In the genomic region with DNA sequence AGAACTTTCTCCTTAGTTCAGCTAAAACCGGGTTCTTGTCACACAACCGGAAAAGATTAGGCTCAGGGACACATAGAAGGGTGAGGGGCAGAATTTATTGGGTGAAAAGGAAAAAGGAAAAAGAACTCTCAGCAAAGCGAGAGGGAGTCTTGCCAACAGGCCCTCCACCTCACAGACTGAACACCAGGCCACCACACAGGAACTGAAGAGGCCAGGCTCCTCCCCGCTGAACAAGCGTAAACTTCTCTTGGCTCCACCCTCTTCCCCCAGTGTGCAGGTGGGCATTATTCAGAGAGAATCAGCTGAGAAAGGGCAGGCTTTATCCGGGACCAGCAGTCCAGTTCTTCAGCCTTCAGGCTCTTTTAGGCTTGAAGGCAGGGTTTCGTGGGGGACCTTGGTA, we compare ENCODE assay signal across 8 cellular contexts.
DNase-seq lines count a peak whose midpoint lies in the region; ATAC-seq and TF ChIP-seq lines count a peak whose summit lies in the region.

No MANE protein-coding gene starts in this region.

- H3K27ac ChIP-seq in DOHH2 (ENCODE audit: low read depth, low read length) = peak overlapping the region; percentile 97

- H3F3A ChIP-seq in DOHH2 (ENCODE audit: control insufficient read depth, insufficient read depth) = peaks cover 40% of the 10 kb centered on the region

- H3K4me3 Mint-ChIP-seq in activated T-cell treated with anti-CD3 and anti-CD28 coated beads, Interleukin-2, amount 50 U/mL, for 24 hours = peak overlapping the region; percentile 57

- no peaks in the 10 kb centered on the region for H3K9me3 Mint-ChIP-seq in activated T-cell treated with anti-CD3 and anti-CD28 coated beads, Interleukin-2, amount 50 U/mL, for 24 hours

- H3K36me3 Mint-ChIP-seq in activated T-cell treated with anti-CD3 and anti-CD28 coated beads, Interleukin-2, amount 50 U/mL, for 24 hours (ENCODE audit: low read depth) = peaks cover 3% of the 10 kb centered on the region

- DNase-seq in GM20000 (ENCODE audit: low spot score) = peak; percentile 42
- DNase-seq in activated T-cell treated with anti-CD3 and anti-CD28 coated beads, Interleukin-2, amount 50 U/mL, for 24 hours = peak; percentile 51
- DNase-seq in stimulated activated CD4-positive, alpha-beta T cell treated with anti-CD3 and anti-CD28 coated beads, Interleukin-1b, Interleukin-23, amount 100 ng/mL, for 4 hours (ENCODE audit: low read depth in 2 of 2) = peak; percentile 7 to 15
- DNase-seq in G401 (ENCODE audit: low spot score) = no peak
- DNase-seq in SW 1271 (lab: John Stamatoyannopoulos, UW) = no peak
- no peak for DNase-seq in foreskin fibroblast

- H3K9me3 ChIP-seq in DOHH2 (ENCODE audit: control insufficient read depth, insufficient read depth, low read length) = no peaks in the 10 kb centered on the region

- H3K79me2 ChIP-seq in DOHH2 (ENCODE audit: control insufficient read depth, low read length) = peaks cover 51% of the 10 kb centered on the region

- peak overlapping the region; percentile 63 for H3K4me3 ChIP-seq in DOHH2 (ENCODE audit: low read length)
- no peak overlapping the region for H3K4me3 ChIP-seq in foreskin fibroblast (ENCODE audit: low read depth in 1 of 2, low read length in 2 of 2)

- H3K4me1 ChIP-seq in DOHH2 (ENCODE audit: control insufficient read depth, low read length) = peaks cover 77% of the 10 kb centered on the region

- H3K27me3 ChIP-seq in DOHH2 (ENCODE audit: control insufficient read depth, low read length) = no peaks in the 10 kb centered on the region

- in situ Hi-C loops in G401 (cut with HindIII; ENCODE audit: low sequenced_read_pairs) = no loop called here

- H3K4me2 ChIP-seq in DOHH2 (ENCODE audit: low read length) = peak overlapping the region; percentile 77

- TF ChIP-seq CTCF in DOHH2 (IDR thresholded peaks at IDR 0.05; ENCODE audit: low read depth, low read length, poor library complexity, severe bottlenecking) = no peak
- TF ChIP-seq CTCF in GM20000 (IDR thresholded peaks at IDR 0.05; ENCODE audit: extremely low read depth, missing control alignments) = no peak
- no peak for TF ChIP-seq CTCF in foreskin fibroblast (IDR thresholded peaks at IDR 0.05; ENCODE audit: low read depth, low read length)

- H3K36me3 ChIP-seq in DOHH2 (ENCODE audit: control insufficient read depth, low read length) = peaks cover 43% of the 10 kb centered on the region

- H3K27me3 Mint-ChIP-seq in activated T-cell treated with anti-CD3 and anti-CD28 coated beads, Interleukin-2, amount 50 U/mL, for 24 hours = no peaks in the 10 kb centered on the region

- peak overlapping the region; percentile 91 for H3K27ac Mint-ChIP-seq in activated T-cell treated with anti-CD3 and anti-CD28 coated beads, Interleukin-2, amount 50 U/mL, for 24 hours

- no peaks in the 10 kb centered on the region for H3K9me2 ChIP-seq in DOHH2 (replicated peaks; ENCODE audit: control insufficient read depth, low read length)

- no peaks in the 10 kb centered on the region for H4K20me1 ChIP-seq in DOHH2 (ENCODE audit: control insufficient read depth, insufficient read depth, low read depth, low read length)

- peak; percentile 89 for ATAC-seq in HG03521 (IDR thresholded peaks at IDR 0.05; ENCODE audit: unreplicated experiment)

- H3K4me1 Mint-ChIP-seq in activated T-cell treated with anti-CD3 and anti-CD28 coated beads, Interleukin-2, amount 50 U/mL, for 24 hours (ENCODE audit: low read depth) = peaks cover 23% of the 10 kb centered on the region

Comparison
In these comparisons a context has a peak if more than half of its experiments do, and no peak if none do; other contexts are left out.
1. DNase-seq: peak in GM20000 (single experiment), activated T-cell treated with anti-CD3 and anti-CD28 coated beads, Interleukin-2, amount 50 U/mL, for 24 hours (single experiment) and stimulated activated CD4-positive, alpha-beta T cell treated with anti-CD3 and anti-CD28 coated beads, Interleukin-1b, Interleukin-23, amount 100 ng/mL, for 4 hours (2 of 2); none in G401 (single experiment), SW 1271 (0 of 2) and foreskin fibroblast (0 of 2).